Comparison of ENCODE assay signal across 28 cellular contexts in genomic region chr1:4002741-4003140, GRCh38.
"Had no signal": no experiment of that assay in that cellular context is flagged by ENCODE, and none has a peak within 500 bp of the region (broad histone marks: within the 10 kb centered on the region; RNA-seq: fewer than 3 reads in every experiment).

No MANE protein-coding gene starts in this region.

- H3K36me3 ChIP-seq: adrenal gland, breast epithelium, SJSA1 had no signal

- H3K4me1 ChIP-seq: adrenal gland, body of pancreas, breast epithelium, SJSA1 had no signal

- ATAC-seq: activated CD8-positive, alpha-beta T cell treated with anti-CD3 and anti-CD28 coated beads for 36 hours; activated naive CD4-positive, alpha-beta T cell treated with anti-CD3 and anti-CD28 coated beads, Interleukin-2, amount 50 U/mL, for 72 hours; activated T-cell treated with anti-CD3 and anti-CD28 coated beads, Interleukin-2, amount 50 U/mL, for 72 hours; activated T-helper 17 cell treated with anti-CD3 and anti-CD28 coated beads, Interleukin-2, amount 50 U/mL, for 72 hours; body of pancreas; Panc1 had no signal

- H3K27me3 ChIP-seq: body of pancreas, SJSA1 had no signal

- H3K9me3 ChIP-seq: adrenal gland, body of pancreas, SK-N-SH had no signal

- DNase-seq: activated CD4-positive, alpha-beta T cell treated with anti-CD3 and anti-CD28 coated beads, Interleukin-2, amount 10 ng/mL, durations not matched to agents 24 days and 14 days; activated CD4-positive, alpha-beta T cell treated with anti-CD3 and anti-CD28 coated beads, Interleukin-2, amount 50 U/mL, for 4 hours; activated CD8-positive, alpha-beta T cell treated with anti-CD3 and anti-CD28 coated beads for 36 hours; activated gamma-delta T cell treated with Interleukin-2 at 50 U/mL for 16 hours; activated naive CD4-positive, alpha-beta T cell treated with anti-CD3 and anti-CD28 coated beads for 36 hours; activated T-cell treated with anti-CD3 and anti-CD28 coated beads, Interleukin-2, amount 50 U/mL, for 1 hour; activated T-cell treated with anti-CD3 and anti-CD28 coated beads, Interleukin-2, amount 50 U/mL, for 72 hours; adrenal gland; body of pancreas; caudate nucleus; Karpas-422; KBM-7; NCI-H1105; NCI-H1436; NCI-H1694; NCI-H1930; NCI-H2081 treated with DMSO at 0.1 percent for 48 hours; NCI-H226; NCI-H446 treated with DMSO at 0.1 percent for 48 hours; NCI-H524 treated with DMSO at 0.1 percent for 48 hours; RPMI8226; SHP77 treated with DMSO at 0.1 percent for 48 hours; SK-N-SH had no signal

- H3K27ac ChIP-seq: adrenal gland, body of pancreas, breast epithelium, SJSA1 had no signal

- H3K4me3 ChIP-seq: adrenal gland, body of pancreas, breast epithelium, SJSA1 had no signal
